In genomic region chr19:34773555-34773864, GRCh38 we compare ENCODE assay signal across 8 cellular contexts. TPM values are rescaled to one million over a fixed set of nuclear protein-coding genes. Genes with fewer than 3 reads are reported as not detected.
A peak's percentile ranks its signal among the peaks of the same experiment; 100 is the strongest.
DNase-seq lines count a peak whose midpoint lies in the region; ATAC-seq and TF ChIP-seq lines count a peak whose summit lies in the region.

No MANE protein-coding gene starts in this region.

- no peak for DNase-seq in Calu3
- DNase-seq in RWPE2 (ENCODE audit: low spot score): no peak
- no peak for DNase-seq in esophagus squamous epithelium (lab: John Stamatoyannopoulos, UW)
- DNase-seq in psoas muscle: no peak
- no peak for DNase-seq in NOMO-1 treated with dmso at 0.1 percent for 144 hours (lab: John Stamatoyannopoulos, UW; ENCODE audit: unreplicated experiment)
- DNase-seq in SHP77 treated with DMSO at 0.1 percent for 48 hours (lab: John Stamatoyannopoulos, UW): no peak

- H3K9me3 Mint-ChIP-seq in Calu3 (ENCODE audit: low read depth, unreplicated experiment): peaks cover 9% of the 10 kb centered on the region

- H3K4me3 ChIP-seq in RWPE2 (ENCODE audit: severe bottlenecking) (peak overlapping the region; percentile 78), esophagus squamous epithelium (peak overlapping the region; percentile 53 to 92 (median 79)), psoas muscle (peak overlapping the region; percentile 83)

- H3K4me1 ChIP-seq in RWPE2 (ENCODE audit: insufficient read depth, poor library complexity, severe bottlenecking): peaks cover 4% of the 10 kb centered on the region
- peaks cover 3 to 19% (median 6%) of the 10 kb centered on the region in 3 donors for H3K4me1 ChIP-seq in esophagus squamous epithelium
- peaks cover 7% of the 10 kb centered on the region for H3K4me1 ChIP-seq in psoas muscle

- intact Hi-C loops in Calu3 (cut with micrococcal nuclease; ENCODE audit: unreplicated experiment) (loop anchor here (10.0 kb wide), 1 partner anchor 191 kb away; the partner anchor contains the start of gene ZNF792), esophagus squamous epithelium (cut with DNase I) (no loop called here), psoas muscle (cut with DNase I) (loop anchor here in 1 of 2 donors (5.0 kb wide), 1 partner anchor 41 kb away; the partner anchor contains the start of gene ZNF181)

- no peak overlapping the region for H3K27ac ChIP-seq in RWPE2 (ENCODE audit: poor library complexity, severe bottlenecking)
- H3K27ac ChIP-seq in esophagus squamous epithelium: peak overlapping the region in 1 of 4 donors; percentile 74
- H3K27ac ChIP-seq in psoas muscle: no peak overlapping the region

- H3K27me3 ChIP-seq in RWPE2 (ENCODE audit: insufficient read depth, poor library complexity, severe bottlenecking) (no peaks in the 10 kb centered on the region), esophagus squamous epithelium (peaks cover 0 to 16% (median 0%) of the 10 kb centered on the region in 4 donors), psoas muscle (ENCODE audit: insufficient read depth in 3 of 3, low read length in 2 of 3) (peaks cover 0 to 2% (median 0%) of the 10 kb centered on the region in 3 donors)

- peaks cover 11% of the 10 kb centered on the region for H3K4me1 Mint-ChIP-seq in Calu3 (ENCODE audit: low read depth, unreplicated experiment)

- no peak for ATAC-seq in RWPE2 (ENCODE audit: low read depth)
- ATAC-seq in psoas muscle: no peak
- no peak for ATAC-seq in GM21717 (IDR thresholded peaks at IDR 0.05; ENCODE audit: unreplicated experiment)
- ATAC-seq in GM19452 (IDR thresholded peaks at IDR 0.05; ENCODE audit: unreplicated experiment): no peak

- 0 out of 2 replicates have a peak, but pooled peaks cover under 1% of the 10 kb centered on the region for H3K36me3 ChIP-seq in RWPE2 (ENCODE audit: low read depth)
- peaks cover 0 to 26% (median 5%) of the 10 kb centered on the region in 3 donors for H3K36me3 ChIP-seq in esophagus squamous epithelium
- peaks cover 0 to 16% of the 10 kb centered on the region in 2 donors for H3K36me3 ChIP-seq in psoas muscle (ENCODE audit: insufficient read depth in 1 of 2, low read depth in 1 of 2)

- peaks cover 22% of the 10 kb centered on the region for H3K36me3 Mint-ChIP-seq in Calu3 (ENCODE audit: insufficient read depth, unreplicated experiment)

- no peak overlapping the region for H3K27ac Mint-ChIP-seq in Calu3 (ENCODE audit: unreplicated experiment)

- H3K4me3 Mint-ChIP-seq in Calu3 (ENCODE audit: low read depth, unreplicated experiment): peak overlapping the region; percentile 81

- H3K9me3 ChIP-seq in RWPE2 (ENCODE audit: severe bottlenecking) (no peaks in the 10 kb centered on the region), esophagus squamous epithelium (no peaks in the 10 kb centered on the region), psoas muscle (no peaks in the 10 kb centered on the region)

- BruUV-seq in Calu3 (replicated peaks; lab: Mats Ljungman, UMichigan): no TSS peak

- CTCF ChIA-PET in Calu3 (lab: Charles Lee): no interaction called here

- TF ChIP-seq POLR2A in esophagus squamous epithelium (IDR thresholded peaks at IDR 0.05): no peak

- 73 to 75% methylated on average over 2 of the region's 2 CpGs for WGBS in esophagus squamous epithelium, 2 donors
- 67 to 72% (median 68%) methylated on average over 2 of the region's 2 CpGs for WGBS in psoas muscle, 3 donors

- TF ChIP-seq CTCF in Calu3 (IDR thresholded peaks at IDR 0.05; ENCODE audit: unreplicated experiment): no peak
- TF ChIP-seq CTCF in RWPE2 (IDR thresholded peaks at IDR 0.05; ENCODE audit: poor library complexity, severe bottlenecking): no peak
- TF ChIP-seq CTCF in esophagus squamous epithelium (IDR thresholded peaks at IDR 0.05): no peak
- TF ChIP-seq CTCF in psoas muscle (IDR thresholded peaks at IDR 0.05): no peak

- no peaks in the 10 kb centered on the region for H3K27me3 Mint-ChIP-seq in Calu3 (ENCODE audit: unreplicated experiment)

RNA-seq across cellular contexts. Expression of gene ZNF599, which starts 0.5 kb away (rescaled TPM):
- total RNA-seq in Calu3 (2022): 4.9 and 6.2 TPM in 2 replicates
- total RNA-seq in esophagus squamous epithelium: 1 to 10 TPM; 1.9 to 6.1 (median 2.6) TPM
- 1 to 10 TPM; 1.7 to 3.8 (median 2.8) TPM for total RNA-seq in psoas muscle
- polyA plus RNA-seq in psoas muscle: 1 to 10 TPM; 1.6 to 5.6 (median 2.6) TPM

RNA-seq across cellular contexts. Expression of gene ZNF181, which starts 39.5 kb away (rescaled TPM):
- total RNA-seq in Calu3 (2022): 5.7 and 7.0 TPM in 2 replicates
- 10 to 100 TPM in 2 of 4 donors, 1 to 10 TPM in 2; 3.0 to 27.4 (median 13.3) TPM for total RNA-seq in esophagus squamous epithelium
- total RNA-seq in psoas muscle: 10 to 100 TPM; 15.4 to 21.2 (median 17.9) TPM
- 10 to 100 TPM in 2 of 3 donors, 1 to 10 TPM in 1; 7.8 to 47.2 (median 22.6) TPM for polyA plus RNA-seq in psoas muscle
